ENCODE assay signal across 17 cellular contexts in the genomic region with DNA sequence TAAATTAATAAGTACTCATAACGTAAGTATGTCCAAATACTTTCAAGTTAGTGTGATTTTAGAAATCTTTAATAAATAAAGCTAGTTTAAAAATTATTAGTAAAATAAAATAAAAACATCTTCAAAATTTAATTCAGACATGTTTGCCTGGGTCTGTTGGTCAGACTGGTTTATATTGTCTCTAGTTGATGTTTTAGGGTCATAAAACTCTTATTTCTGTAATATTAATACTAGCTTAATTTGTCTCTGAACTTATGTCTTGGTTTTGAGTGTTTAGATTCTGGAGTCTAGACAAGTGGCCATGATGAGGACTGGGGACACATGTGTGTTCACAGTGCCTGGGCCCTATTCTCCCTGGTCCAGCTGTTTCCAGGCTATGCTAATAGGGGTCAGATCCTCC.
DNase-seq lines count a peak whose midpoint lies in the region; ATAC-seq, FAIRE-seq and TF ChIP-seq lines count a peak whose summit lies in the region.
"Had no signal": no experiment of that assay in that cellular context is flagged by ENCODE, and none has a peak within 500 bp of the region (broad histone marks: within the 10 kb centered on the region; RNA-seq: fewer than 3 reads in every experiment).

No MANE protein-coding gene starts in this region.

- DNase-seq in fibroblast of peridontal ligament (ENCODE audit: extremely low read depth), result peak; percentile 6
- peak; percentile 5 for DNase-seq in left kidney (ENCODE audit: low read depth, low spot score)
- DNase-seq in activated CD4-positive, alpha-beta T cell treated with anti-CD3 and anti-CD28 coated beads, Interleukin-2, amount 10 ng/mL, durations not matched to agents 7 days and 5 days, result no peak
- no peak for DNase-seq in psoas muscle
- DNase-seq in vagina (ENCODE audit: extremely low spot score in 2 of 2), result no peak
- DNase-seq: 8988T; CD4-positive, CD25-positive, alpha-beta regulatory T cell; DMS53; GM23248 had no signal

- H3K4me3 Mint-ChIP-seq in activated CD4-positive, alpha-beta T cell treated with anti-CD3 and anti-CD28 coated beads, Interleukin-2, amount 10 ng/mL, durations not matched to agents 7 days and 5 days, result no peak overlapping the region
- H3K4me3 Mint-ChIP-seq: CD4-positive, CD25-positive, alpha-beta regulatory T cell had no signal

- WGBS in psoas muscle, 3 donors, result 96 to 100% (median 98%) methylated on average over 1 of the region's 1 CpG

- H3K27ac ChIP-seq in psoas muscle, result no peak overlapping the region
- no peak overlapping the region for H3K27ac ChIP-seq in vagina
- H3K27ac ChIP-seq: BLaER1 treated with 17β-estradiol and CSF1 and Interleukin-3, amounts not matched to agents 10 nM and 100 nM; GM23248; HL-60 had no signal

- H3K36me3 ChIP-seq in psoas muscle (ENCODE audit: insufficient read depth in 1 of 2, low read depth in 1 of 2) (no peaks in the 10 kb centered on the region), vagina (peaks cover 0 to 7% of the 10 kb centered on the region in 2 donors)

- H3K36me3 Mint-ChIP-seq in activated CD4-positive, alpha-beta T cell treated with anti-CD3 and anti-CD28 coated beads, Interleukin-2, amount 10 ng/mL, durations not matched to agents 7 days and 5 days (ENCODE audit: low read depth), result peaks cover 25% of the 10 kb centered on the region

- H3K27me3 Mint-ChIP-seq in activated CD4-positive, alpha-beta T cell treated with anti-CD3 and anti-CD28 coated beads, Interleukin-2, amount 10 ng/mL, durations not matched to agents 7 days and 5 days, result no peaks in the 10 kb centered on the region
- H3K27me3 Mint-ChIP-seq: CD4-positive, CD25-positive, alpha-beta regulatory T cell had no signal

- no peaks in the 10 kb centered on the region for H3K4me1 ChIP-seq in psoas muscle
- H3K4me1 ChIP-seq in vagina, result no peaks in the 10 kb centered on the region
- H3K4me1 ChIP-seq: BLaER1 treated with 17β-estradiol and CSF1 and Interleukin-3, amounts not matched to agents 10 nM and 100 nM had no signal

- CTCF ChIA-PET in activated CD4-positive, alpha-beta T cell treated with anti-CD3 and anti-CD28 coated beads, Interleukin-2, amount 10 ng/mL, durations not matched to agents 7 days and 5 days (lab: Charles Lee), result no interaction called here

- intact Hi-C loops in psoas muscle (cut with DNase I) (no loop called here), vagina (cut with DNase I) (no loop called here)

- no peak overlapping the region for H3K27ac Mint-ChIP-seq in activated CD4-positive, alpha-beta T cell treated with anti-CD3 and anti-CD28 coated beads, Interleukin-2, amount 10 ng/mL, durations not matched to agents 7 days and 5 days
- H3K27ac Mint-ChIP-seq: CD4-positive, CD25-positive, alpha-beta regulatory T cell had no signal

- H3K4me1 Mint-ChIP-seq in activated CD4-positive, alpha-beta T cell treated with anti-CD3 and anti-CD28 coated beads, Interleukin-2, amount 10 ng/mL, durations not matched to agents 7 days and 5 days, result no peaks in the 10 kb centered on the region
- H3K4me1 Mint-ChIP-seq: CD4-positive, CD25-positive, alpha-beta regulatory T cell had no signal

- FAIRE-seq in G401.6 (lab: Jason Lieb, UNC) (peak; percentile 79), TTC549 (lab: Jason Lieb, UNC) (peak; percentile 91)
- FAIRE-seq: GM12878, GM18507, H54 had no signal

- no peak overlapping the region for H3K4me3 ChIP-seq in psoas muscle
- H3K4me3 ChIP-seq in vagina, result no peak overlapping the region
- H3K4me3 ChIP-seq: BLaER1 treated with 17β-estradiol and CSF1 and Interleukin-3, amounts not matched to agents 10 nM and 100 nM; GM12878; GM23248 had no signal

- H3K27me3 ChIP-seq in psoas muscle (ENCODE audit: insufficient read depth in 3 of 3, low read length in 2 of 3) (no peaks in the 10 kb centered on the region), vagina (no peaks in the 10 kb centered on the region)
- H3K27me3 ChIP-seq: BLaER1 treated with 17β-estradiol and CSF1 and Interleukin-3, amounts not matched to agents 10 nM and 100 nM had no signal

- H3K9me3 Mint-ChIP-seq in activated CD4-positive, alpha-beta T cell treated with anti-CD3 and anti-CD28 coated beads, Interleukin-2, amount 10 ng/mL, durations not matched to agents 7 days and 5 days, result peaks cover 18% of the 10 kb centered on the region

- ATAC-seq in psoas muscle, result no peak
- ATAC-seq in HG03571 (IDR thresholded peaks at IDR 0.05; ENCODE audit: unreplicated experiment), result no peak
- ATAC-seq: GM12878 had no signal

- TF ChIP-seq POLR2A in vagina (IDR thresholded peaks at IDR 0.05), result no peak

- POLR2A ChIA-PET in activated CD4-positive, alpha-beta T cell treated with anti-CD3 and anti-CD28 coated beads, Interleukin-2, amount 10 ng/mL, durations not matched to agents 7 days and 5 days (lab: Charles Lee), result no interaction called here

- no peak for TF ChIP-seq CTCF in psoas muscle (IDR thresholded peaks at IDR 0.05)
- no peak for TF ChIP-seq CTCF in vagina (IDR thresholded peaks at IDR 0.05)

- peaks cover 23% of the 10 kb centered on the region for H3K9me3 ChIP-seq in psoas muscle
- peaks cover 16% of the 10 kb centered on the region for H3K9me3 ChIP-seq in vagina

Comparison
In these comparisons a context has a peak if more than half of its experiments do, and no peak if none do; other contexts are left out.
1. DNase-seq: peak in fibroblast of peridontal ligament (single experiment) and left kidney (single experiment); none in activated CD4-positive, alpha-beta T cell treated with anti-CD3 and anti-CD28 coated beads, Interleukin-2, amount 10 ng/mL, durations not matched to agents 7 days and 5 days (single experiment), psoas muscle (0 of 2) and vagina (0 of 2).